Comparison of ENCODE assay signal across 8 cellular contexts in genomic region chr4:2936773-2937145, GRCh38. TPM values are rescaled to one million over a fixed set of nuclear protein-coding genes. Genes with fewer than 3 reads are reported as not detected.
DNase-seq lines count a peak whose midpoint lies in the region; ATAC-seq and TF ChIP-seq lines count a peak whose summit lies in the region.

No MANE protein-coding gene starts in this region.

- H3K4me1 ChIP-seq in DND-41 (ENCODE audit: insufficient read depth, low read length) (peaks cover 49% of the 10 kb centered on the region), HCT116 (ENCODE audit: control insufficient read depth in 1 of 2, insufficient read depth in 2 of 2, low read length in 2 of 2) (peaks cover 24 to 45% of the 10 kb centered on the region in 2 experiments), gastrocnemius medialis (peaks cover 23 to 29% of the 10 kb centered on the region in 2 donors)

- RAD21 ChIA-PET in HCT116 (lab: Charles Lee; ENCODE audit: low non-redundant PET in 1 of 2, low total read pairs in 2 of 2, uncharacterized antibody in 2 of 2, unreplicated experiment in 2 of 2), result interaction anchor here in 1 of 2 experiments (2.1 kb wide), 1 partner anchor 173 kb away, joined by 5 read pairs; no protein-coding TSS in a partner anchor

- no peak for TF ChIP-seq CTCF in DND-41 (IDR thresholded peaks at IDR 0.05; ENCODE audit: borderline replicate concordance, extremely low read depth, low read length, poor library complexity, severe bottlenecking)
- TF ChIP-seq CTCF in HCT116 (IDR thresholded peaks at IDR 0.05 in 2 of 3, conservative IDR thresholded peaks at IDR 0.05 in 1 of 3; ENCODE audit: borderline replicate concordance in 1 of 3, insufficient read depth in 1 of 3, low read depth in 2 of 3, low read length in 2 of 3), result no peak
- TF ChIP-seq CTCF in dorsolateral prefrontal cortex (IDR thresholded peaks at IDR 0.05 in 54 of 56, conservative IDR thresholded peaks at IDR 0.05 in 2 of 56; ENCODE audit: low read depth in 1 of 56, partially characterized antibody in 56 of 56), result no peak
- TF ChIP-seq CTCF in gastrocnemius medialis (IDR thresholded peaks at IDR 0.05 in 4 of 5, conservative IDR thresholded peaks at IDR 0.05 in 1 of 5), result no peak

- H3K36me3 ChIP-seq in DND-41 (ENCODE audit: insufficient read depth, low read length) (peaks cover 64% of the 10 kb centered on the region), HCT116 (ENCODE audit: control insufficient read depth in 1 of 2, insufficient read depth in 2 of 2, low read length in 2 of 2) (peaks cover 18 to 47% of the 10 kb centered on the region in 2 experiments), gastrocnemius medialis (peaks cover 0 to 37% of the 10 kb centered on the region in 2 donors)

- intact Hi-C loops in HCT116 (cut with micrococcal nuclease), result no loop called here
- intact Hi-C loops in dorsolateral prefrontal cortex (cut with DNase I), result loop anchor here (2.0 to 10.0 kb wide), 2 partner anchors 26 to 172 kb away; partner anchors contain the start of genes GRK4 (in 1 of the 2) and NOP14 (in 1 of the 2)
- intact Hi-C loops in gastrocnemius medialis (cut with DNase I; ENCODE audit: low total_unique reads), result no loop called here

- H4K20me1 ChIP-seq in DND-41 (ENCODE audit: insufficient read depth, low read length) (peaks cover 51% of the 10 kb centered on the region), HCT116 (ENCODE audit: insufficient read depth) (peaks cover 5% of the 10 kb centered on the region; the same call in 1 of the 2 replicates)

- H3K9ac ChIP-seq in DND-41 (ENCODE audit: low read depth, low read length) (no peak overlapping the region; the same call in 1 of the 2 replicates), HCT116 (ENCODE audit: low read length) (peak overlapping the region; percentile 99)

- H2AFZ ChIP-seq in DND-41 (ENCODE audit: low read depth, low read length) (no peak overlapping the region), HCT116 (ENCODE audit: low read depth, low read length, poor library complexity, severe bottlenecking) (no peak overlapping the region)

- no TSS peak for BruUV-seq in HCT116 (replicated peaks; lab: Mats Ljungman, UMichigan)

- peak overlapping the region; percentile 86 to 90 for H3K27ac Mint-ChIP-seq in T-cell

- no peak for ATAC-seq in DND-41 (ENCODE audit: insufficient read depth, low read depth)
- ATAC-seq in HCT116, result peak; percentile 26
- no peak for ATAC-seq in T-cell (replicated peaks in 1 of 4)
- peak; percentile 10 to 54 for ATAC-seq in gastrocnemius medialis
- ATAC-seq in HG03354 (IDR thresholded peaks at IDR 0.05; ENCODE audit: poor library complexity, severe bottlenecking, unreplicated experiment), result no peak
- no peak for ATAC-seq in GM19452 (IDR thresholded peaks at IDR 0.05; ENCODE audit: unreplicated experiment)
- ATAC-seq in GM19324 (IDR thresholded peaks at IDR 0.05; ENCODE audit: low FRiP score, unreplicated experiment), result no peak

- H3K4me3 ChIP-seq in DND-41 (ENCODE audit: low read depth in 1 of 2, low read length in 2 of 2), result no peak overlapping the region
- H3K4me3 ChIP-seq in HCT116 (replicated peaks in 1 of 2; ENCODE audit: low read depth in 1 of 2, low read length in 2 of 2), result peak overlapping the region in 1 of 2 experiments; percentile 98; a peak in 2 of 4 replicates
- H3K4me3 ChIP-seq in dorsolateral prefrontal cortex, result peak overlapping the region in 1 of 59 donors; percentile 7
- no peak overlapping the region for H3K4me3 ChIP-seq in gastrocnemius medialis

- no peaks in the 10 kb centered on the region for H3K9me2 ChIP-seq in HCT116 (ENCODE audit: insufficient read depth)

- H3K4me2 ChIP-seq in DND-41 (ENCODE audit: insufficient read depth, low read length) (peak overlapping the region; percentile 98; the same call in 1 of the 2 replicates), HCT116 (ENCODE audit: low read length) (peak overlapping the region; percentile 74)

- in situ Hi-C loops in gastrocnemius medialis (cut with MboI; ENCODE audit: low sequenced_read_pairs in 4 of 4), result loop anchor here in 1 of 4 donors (25.0 kb wide), 1 partner anchor 174 kb away; the partner anchor contains the start of gene TNIP2

- POLR2A ChIA-PET in HCT116 (lab: Charles Lee), result interaction anchor here (1.5 to 1.8 kb wide), 2 partner anchors 12 to 27 kb away, joined by 3 to 4 read pairs; partner anchors contain the start of genes GRK4 and NOP14
- POLR2A ChIA-PET in T-cell (lab: Charles Lee), result no interaction called here

- H3K4me3 Mint-ChIP-seq in T-cell, result peak overlapping the region; percentile 80 to 89 (median 80)

- CTCF ChIA-PET in HCT116 (lab: Charles Lee) (no interaction called here), T-cell (lab: Charles Lee) (interaction anchor here in 1 of 2 donors (1.9 to 2.2 kb wide), 2 partner anchors 17 to 25 kb away, joined by 5 to 8 read pairs; no protein-coding TSS in a partner anchor)

- H3K36me3 Mint-ChIP-seq in T-cell, result peaks cover 28% of the 10 kb centered on the region

- H3K27me3 ChIP-seq in DND-41 (ENCODE audit: insufficient read depth, low read length, poor library complexity), result no peaks in the 10 kb centered on the region
- no peaks in the 10 kb centered on the region for H3K27me3 ChIP-seq in HCT116 (ENCODE audit: insufficient read depth, low read length)
- no peaks in the 10 kb centered on the region for H3K27me3 ChIP-seq in dorsolateral prefrontal cortex
- no peaks in the 10 kb centered on the region for H3K27me3 ChIP-seq in gastrocnemius medialis

- TF ChIP-seq POLR2A in HCT116 (IDR thresholded peaks at IDR 0.05; ENCODE audit: borderline replicate concordance, extremely low read depth, insufficient read depth, insufficient read length) (no peak), gastrocnemius medialis (IDR thresholded peaks at IDR 0.05) (no peak)

- no peak overlapping the region for H3K27ac ChIP-seq in DND-41 (ENCODE audit: low read length)
- H3K27ac ChIP-seq in HCT116 (ENCODE audit: low read depth, low read length), result peak overlapping the region; percentile 96
- peak overlapping the region in 44 of 59 donors; percentile 6 to 95 (median 58) for H3K27ac ChIP-seq in dorsolateral prefrontal cortex
- peak overlapping the region; percentile 86 to 98 (median 94) for H3K27ac ChIP-seq in gastrocnemius medialis

- H3K9me3 Mint-ChIP-seq in T-cell, result no peaks in the 10 kb centered on the region

- no peaks in the 10 kb centered on the region for H3K9me3 ChIP-seq in DND-41 (ENCODE audit: insufficient read depth, low read length, severe bottlenecking)
- no peaks in the 10 kb centered on the region for H3K9me3 ChIP-seq in HCT116 (ENCODE audit: control insufficient read depth in 1 of 2, insufficient read depth in 1 of 2, low read depth in 1 of 2, low read length in 2 of 2)
- H3K9me3 ChIP-seq in gastrocnemius medialis, result no peaks in the 10 kb centered on the region

- H3K79me2 ChIP-seq in DND-41 (ENCODE audit: insufficient read depth, low read length), result peaks cover 13% of the 10 kb centered on the region
- peaks cover 45% of the 10 kb centered on the region for H3K79me2 ChIP-seq in HCT116 (ENCODE audit: insufficient read depth, low read length)

- TF ChIP-seq RAD21 in HCT116 (IDR thresholded peaks at IDR 0.05; ENCODE audit: low read depth), result no peak

- H3K27me3 Mint-ChIP-seq in T-cell, result no peaks in the 10 kb centered on the region

- no peak for DNase-seq in DND-41
- no peak for DNase-seq in HCT116 (ENCODE audit: low read depth, low spot score)
- peak in 1 of 34 experiments; percentile 40 for DNase-seq in T-cell
- DNase-seq in dorsolateral prefrontal cortex, result peak in 5 of 10 donors; percentile 57 to 87 (median 72)
- peak in 1 of 2 donors; percentile 81 for DNase-seq in gastrocnemius medialis

- peaks cover 43 to 51% (median 44%) of the 10 kb centered on the region in 3 donors for H3K4me1 Mint-ChIP-seq in T-cell

TF ChIP-seq in HCT116, 20 proteins besides CTCF, POLR2A, EP300 and RAD21:
- TF ChIP-seq ZFX (IDR thresholded peaks at IDR 0.05) (0 out of 2 replicates have a peak, but pooled peaks have one; percentile 26), EZH2 (IDR thresholded peaks at IDR 0.05) (no peak)

RNA-seq across cellular contexts. Expression of gene NOP14, which starts 26.4 kb away (rescaled TPM):
- total RNA-seq in HCT116 (2021; ENCODE audit: unreplicated experiment) (67.3 TPM), T-cell (10 to 100 TPM; 30.6 to 48.1 (median 46.3) TPM), dorsolateral prefrontal cortex (10 to 100 TPM in 119 of 120 experiments, 1 to 10 TPM in 1; 9.7 to 21.7 (median 15.1) TPM), gastrocnemius medialis (10 to 100 TPM; 16.6 to 46.2 (median 36.2) TPM)
- polyA plus RNA-seq in HCT116 (2012), result 39.1 and 51.6 TPM in 2 replicates

RNA-seq across cellular contexts. Expression of gene GRK4, which starts 26.6 kb away (rescaled TPM):
- total RNA-seq in HCT116 (2021; ENCODE audit: unreplicated experiment) (4.2 TPM), T-cell (1 to 10 TPM; 1.8 to 4.8 (median 2.5) TPM), dorsolateral prefrontal cortex (10 to 100 TPM; 17.9 to 41.6 (median 30.0) TPM), gastrocnemius medialis (1 to 10 TPM; 2.8 to 5.8 (median 3.7) TPM)
- 1.3 and 2.2 TPM in 2 replicates for polyA plus RNA-seq in HCT116 (2012)

Comparison
In these comparisons a context has a peak if more than half of its experiments do, and no peak if none do; other contexts are left out.
1. ATAC-seq: peak in HCT116 (single experiment) and gastrocnemius medialis (2 of 2); none in DND-41 (single experiment), T-cell (0 of 4), HG03354 (single experiment), GM19452 (single experiment) and GM19324 (single experiment).
2. intact Hi-C loops: an anchor here in dorsolateral prefrontal cortex (2.0 to 10.0 kb wide); none called in HCT116 and gastrocnemius medialis.